Comparison of ENCODE assay signal across 11 cellular contexts in genomic region chr10:110368002-110368401, GRCh38.
DNase-seq lines count a peak whose midpoint lies in the region; ATAC-seq and TF ChIP-seq lines count a peak whose summit lies in the region.
"Had no signal": no experiment of that assay in that cellular context is flagged by ENCODE, and none has a peak within 500 bp of the region (broad histone marks: within the 10 kb centered on the region; RNA-seq: fewer than 3 reads in every experiment).

No MANE protein-coding gene starts in this region.

- H3K36me3 ChIP-seq in left lung: no peaks in the 10 kb centered on the region
- H3K36me3 ChIP-seq: SJCRH30 had no signal

- ATAC-seq in GM18873 (IDR thresholded peaks at IDR 0.05; ENCODE audit: low FRiP score, unreplicated experiment): peak; percentile 57
- peak; percentile 54 for ATAC-seq in GM21576 (IDR thresholded peaks at IDR 0.05; ENCODE audit: unreplicated experiment)
- ATAC-seq in HG03469 (IDR thresholded peaks at IDR 0.05; ENCODE audit: unreplicated experiment): peak; percentile 44
- ATAC-seq in left lung: peak; percentile 25
- ATAC-seq: left ventricle myocardium superior had no signal

- H3K27me3 ChIP-seq in left lung: no peaks in the 10 kb centered on the region

- no peak for TF ChIP-seq CTCF in left lung (IDR thresholded peaks at IDR 0.05)

- DNase-seq in left lung (no peak), mucosa of gallbladder (ENCODE audit: low spot score) (no peak), NCI-H187 treated with DMSO at 0.1 percent for 48 hours (lab: John Stamatoyannopoulos, UW) (no peak)
- DNase-seq in central memory CD4-positive, alpha-beta T cell: no peak
- DNase-seq: DND-41, left ventricle myocardium superior, NCI-H2107 had no signal

- H3K9me3 ChIP-seq in left lung: no peaks in the 10 kb centered on the region
- H3K9me3 ChIP-seq: SJCRH30 had no signal

- H3K27ac ChIP-seq in left lung: no peak overlapping the region
- H3K27ac ChIP-seq: SJCRH30 had no signal

- H3K4me1 ChIP-seq in left lung: no peaks in the 10 kb centered on the region
- H3K4me1 ChIP-seq: SJCRH30 had no signal

- no peak overlapping the region for H3K4me3 ChIP-seq in left lung
- H3K4me3 ChIP-seq: SJCRH30 had no signal

- intact Hi-C loops in left lung (cut with DNase I): no loop called here
